9 cellular contexts compared by ENCODE assay signal in genomic region chr17:18497044-18497443, GRCh38. TPM values are rescaled to one million over a fixed set of nuclear protein-coding genes. Genes with fewer than 3 reads are reported as not detected.
DNase-seq lines count a peak whose midpoint lies in the region; ATAC-seq, FAIRE-seq and TF ChIP-seq lines count a peak whose summit lies in the region.
"Not testable (repeated sequence)": the region's sequence is repeated elsewhere in the genome, so short reads cannot be mapped to it uniquely, and the experiment has no call there.
"Had no signal": no experiment of that assay in that cellular context is flagged by ENCODE, and none has a peak within 500 bp of the region (broad histone marks: within the 10 kb centered on the region; RNA-seq: fewer than 3 reads in every experiment).

No MANE protein-coding gene starts in this region.

- not testable (repeated sequence) for H3K4me2 ChIP-seq in PC-9; GM12878 (ENCODE audit: control insufficient read depth, insufficient read depth); smooth muscle cell

- not testable (repeated sequence) for H3K36me3 Mint-ChIP-seq in neural crest cell (ENCODE audit: low read depth)

- H3K27ac Mint-ChIP-seq in neural crest cell (ENCODE audit: unreplicated experiment) = not testable (repeated sequence)

- TF ChIP-seq POLR2A in GM12878 (IDR thresholded peaks at IDR 0.05; ENCODE audit: low read depth, low read length); right lobe of liver (IDR thresholded peaks at IDR 0.05): not testable (repeated sequence)

- TF ChIP-seq CTCF in AG09309 (IDR thresholded peaks at IDR 0.05; ENCODE audit: control insufficient read depth, insufficient read depth, low read depth, low read length, missing control alignments) (peak; percentile 21), PC-9 (conservative IDR thresholded peaks at IDR 0.05) (peak; percentile 59; the same call in 1 of the 2 replicates), fibroblast of pulmonary artery (IDR thresholded peaks at IDR 0.05; ENCODE audit: low read length, missing control alignments) (peak; percentile 22), right lobe of liver (IDR thresholded peaks at IDR 0.05) (peak in 3 of 4 donors; percentile 7 to 22 (median 14)), neural crest cell (conservative IDR thresholded peaks at IDR 0.05) (peak; percentile 29), smooth muscle cell (IDR thresholded peaks at IDR 0.05; ENCODE audit: borderline replicate concordance, insufficient read depth, poor library complexity, severe bottlenecking) (peak; percentile 25)
- not testable (repeated sequence) for TF ChIP-seq CTCF in GM12878 (IDR thresholded peaks at IDR 0.05 in 2 of 3, conservative IDR thresholded peaks at IDR 0.05 in 1 of 3; ENCODE audit: control insufficient read depth in 2 of 3, extremely low read depth in 1 of 3, insufficient read depth in 1 of 3, low read depth in 3 of 3, low read length in 3 of 3)

- RAD21 ChIA-PET in GM12878 (lab: Charles Lee; ENCODE audit: unreplicated experiment) = not testable (repeated sequence)

- 20% methylated on average over 5 of the region's 6 CpGs for WGBS in GM12878 (ENCODE audit: insufficient coverage, insufficient replicate concordance, low lambda C conversion rate, missing lambda C conversion rate)
- WGBS in right lobe of liver (ENCODE audit: insufficient coverage, low coverage, low lambda C conversion rate, missing lambda C conversion rate) = 32% methylated on average over 5 of the region's 6 CpGs
- WGBS in smooth muscle cell (ENCODE audit: low lambda C conversion rate) = 64% methylated on average over 5 of the region's 6 CpGs

- peak; percentile 72 for FAIRE-seq in GM19239 (lab: Jason Lieb, UNC)
- FAIRE-seq in GM12878 (lab: Jason Lieb, UNC) = not testable (repeated sequence)

- TF ChIP-seq RAD21 in GM12878 (IDR thresholded peaks at IDR 0.05; ENCODE audit: insufficient read depth, low read depth, low read length) = not testable (repeated sequence)

- SMC1A ChIA-PET in GM12878 (lab: Charles Lee; ENCODE audit: uncharacterized antibody, unreplicated experiment) = not testable (repeated sequence)

- H3K36me3 ChIP-seq in PC-9 (ENCODE audit: low read depth); GM12878 (ENCODE audit: control insufficient read depth in 2 of 2, insufficient read depth in 2 of 2, low read length in 1 of 2); right lobe of liver; smooth muscle cell (ENCODE audit: low read depth): not testable (repeated sequence)

- intact Hi-C loops in PC-9 (cut with micrococcal nuclease; ENCODE audit: unreplicated experiment); GM12878 (cut with micrococcal nuclease; ENCODE audit: unreplicated experiment); right lobe of liver (cut with DNase I): not testable (repeated sequence)

- H3K27ac ChIP-seq in PC-9; GM12878 (ENCODE audit: control insufficient read depth, insufficient read depth); right lobe of liver; smooth muscle cell (ENCODE audit: low read depth): not testable (repeated sequence)

- H4K20me1 ChIP-seq in PC-9 (ENCODE audit: insufficient read depth); GM12878 (ENCODE audit: control insufficient read depth, insufficient read depth); smooth muscle cell (ENCODE audit: low read depth): not testable (repeated sequence)

- not testable (repeated sequence) for H3K9me3 Mint-ChIP-seq in neural crest cell

- H3K9me2 ChIP-seq in PC-9 (ENCODE audit: insufficient read depth) = not testable (repeated sequence)

- H3K79me2 ChIP-seq in PC-9 (ENCODE audit: low read depth); GM12878 (ENCODE audit: control insufficient read depth, insufficient read depth, low read length); smooth muscle cell (ENCODE audit: low read depth): not testable (repeated sequence)

- H3K27me3 ChIP-seq in PC-9 (ENCODE audit: insufficient read depth, low read depth); GM12878 (replicated peaks in 1 of 2; ENCODE audit: control insufficient read depth in 2 of 2, insufficient read depth in 2 of 2, low read length in 1 of 2); right lobe of liver; smooth muscle cell (ENCODE audit: low read depth): not testable (repeated sequence)

- H3K4me1 Mint-ChIP-seq in neural crest cell = not testable (repeated sequence)

- POLR2A ChIA-PET in PC-9 (lab: Charles Lee; ENCODE audit: unreplicated experiment); GM12878 (lab: Charles Lee): not testable (repeated sequence)

- H3K4me3 Mint-ChIP-seq in neural crest cell = not testable (repeated sequence)

- ATAC-seq in GM12878 (peak; percentile 41; the same call in 2 of the 3 replicates), right lobe of liver (peak in 2 of 4 donors; percentile 39 to 44)

- H3K9ac ChIP-seq in GM12878 (ENCODE audit: control insufficient read depth, insufficient read depth, low read length); smooth muscle cell (ENCODE audit: low read depth): not testable (repeated sequence)

- in situ Hi-C loops in GM12878 (cut with MboI) = not testable (repeated sequence)

- H3F3A ChIP-seq in PC-9 (ENCODE audit: insufficient read depth, low read depth); smooth muscle cell (ENCODE audit: low read depth): not testable (repeated sequence)

- not testable (repeated sequence) for BruUV-seq in PC-9 (replicated peaks; lab: Mats Ljungman, UMichigan); GM12878 (replicated peaks; lab: Mats Ljungman, UMichigan)

- not testable (repeated sequence) for H3K4me1 ChIP-seq in PC-9 (replicated peaks; ENCODE audit: insufficient read depth); GM12878 (ENCODE audit: control insufficient read depth, insufficient read depth, low read length); right lobe of liver; smooth muscle cell (ENCODE audit: low read depth)

- H3K4me3 ChIP-seq in AG09309 (ENCODE audit: control insufficient read depth, low read depth, low read length); PC-9; GM12878; fibroblast of pulmonary artery (replicated peaks; ENCODE audit: low read depth, low read length); right lobe of liver; smooth muscle cell: not testable (repeated sequence)

- H2AFZ ChIP-seq in PC-9; GM12878 (ENCODE audit: control insufficient read depth, low read depth, low read length); smooth muscle cell (ENCODE audit: low read depth): not testable (repeated sequence)

- CTCF ChIA-PET in PC-9 (lab: Charles Lee); GM12878 (lab: Yijun Ruan, JAX): not testable (repeated sequence)

- not testable (repeated sequence) for H3K27me3 Mint-ChIP-seq in neural crest cell (ENCODE audit: low read depth)

- not testable (repeated sequence) for H3K9me3 ChIP-seq in PC-9 (ENCODE audit: insufficient read depth, low read depth); GM12878 (replicated peaks; ENCODE audit: control insufficient read depth, insufficient read depth, low read length); right lobe of liver; smooth muscle cell (replicated peaks; ENCODE audit: low read depth)

- DNase-seq in AG09309 (ENCODE audit: low read depth); GM19239 (ENCODE audit: insufficient read length, low spot score); PC-9; GM12878 (ENCODE audit: low read depth, low spot score); fibroblast of pulmonary artery (ENCODE audit: low read depth); right lobe of liver; neural crest cell (ENCODE audit: low read depth, low spot score); smooth muscle cell (lab: John Stamatoyannopoulos, UW; ENCODE audit: unreplicated experiment): not testable (repeated sequence)

- TF ChIP-seq EP300 in GM12878 (IDR thresholded peaks at IDR 0.05; ENCODE audit: borderline replicate concordance in 1 of 2, control insufficient read depth in 1 of 2, low read depth in 2 of 2, low read length in 2 of 2) = not testable (repeated sequence)

RNA-seq across cellular contexts. Expression of gene LGALS9C, which starts 20.5 kb away (rescaled TPM):
- 1.8 and 1.9 TPM in 2 replicates for total RNA-seq in PC-9 (2021)
- total RNA-seq in GM12878 (2013; cell fraction: nucleolus; rRNA removed) = 0.27 TPM in 1 of 2 replicates, not detected in the other
- 1.0 and 1.1 TPM in 2 replicates for total RNA-seq in GM12878 (2014; rRNA removed)
- total RNA-seq in GM12878 (2014; rRNA removed; fragmentation: Illumina TruSeq; extraction: Trizol) = 0.18 and 0.74 TPM in 2 replicates
- 1.1 and 1.3 TPM in 2 replicates for total RNA-seq in GM12878 (2021)
- 0.93 TPM for polyA plus RNA-seq in GM12878 (2011; ENCODE audit: low read depth)
- 0.72 and 1.4 TPM in 2 replicates for polyA plus RNA-seq in GM12878 (2011; rRNA removed)
- 2.7 and 2.8 TPM in 2 replicates for polyA plus RNA-seq in GM12878 (2011; cell fraction: cytosol; rRNA removed)
- 6.4 and 7.0 TPM in 2 replicates for polyA plus RNA-seq in GM12878 (2011; cell fraction: nucleus; rRNA removed)
- 3.1 and 3.3 TPM in 2 replicates for polyA plus RNA-seq in GM12878 (2012)
- 1.8 and 2.0 TPM in 2 replicates for polyA plus RNA-seq in GM12878 (2014; fragmentation: Illumina TruSeq; extraction: Trizol)
- polyA plus RNA-seq in GM12878 (2014; fragmentation: Nextera tagmentation; extraction: Ambion mirVana) = under 1 TPM in 1 of 2 experiments, not detected in 1; 0.18 TPM
- 0.82 and 1.2 TPM in 2 replicates for polyA plus RNA-seq in GM12878 (2014; rRNA removed)
- polyA plus RNA-seq in GM12878 (2016; fragmentation: Nextera tagmentation; extraction: Ambion mirVana) = 1 to 10 TPM; 1.1 to 1.9 TPM
- 1.8 and 1.9 TPM in 2 replicates for polyA minus RNA-seq in GM12878 (2011; rRNA and poly(A)+ RNA removed)
- 0.83 and 1.2 TPM in 2 replicates for polyA minus RNA-seq in GM12878 (2011; cell fraction: cytosol; rRNA and poly(A)+ RNA removed)
- polyA minus RNA-seq in GM12878 (2011; cell fraction: nucleus; rRNA and poly(A)+ RNA removed) = 2.2 and 2.5 TPM in 2 replicates
- 1 to 10 TPM in 1 of 6 experiments, under 1 TPM in 5; 0.16 to 1.6 (median 0.48) TPM for total RNA-seq in right lobe of liver
- not detected in 2 replicates for total RNA-seq in neural crest cell
- 1.5 and 22.0 TPM in 2 replicates for total RNA-seq in smooth muscle cell
- polyA plus RNA-seq in smooth muscle cell = 0.88 and 6.3 TPM in 2 replicates
- total RNA-seq: CD4-positive, alpha-beta memory T cell had no signal
- polyA plus RNA-seq: CD4-positive, alpha-beta memory T cell had no signal
